16 cellular contexts compared by ENCODE assay signal in genomic region chr16:172374-172941, GRCh38. TPM values are rescaled to one million over a fixed set of nuclear protein-coding genes. Genes with fewer than 3 reads are reported as not detected.
DNase-seq lines count a peak whose midpoint lies in the region; ATAC-seq, FAIRE-seq and TF ChIP-seq lines count a peak whose summit lies in the region.
"Not testable (repeated sequence)": the region's sequence is repeated elsewhere in the genome, so short reads cannot be mapped to it uniquely, and the experiment has no call there.
"Had no signal": no experiment of that assay in that cellular context is flagged by ENCODE, and none has a peak within 500 bp of the region (broad histone marks: within the 10 kb centered on the region; RNA-seq: fewer than 3 reads in every experiment).

TSS of gene HBA2 (plus strand) at chr16:172876. CDS start at chr16:172913, 37 bp downstream.

- H3K27me3 Mint-ChIP-seq in CD8-positive, alpha-beta memory T cell = peaks cover 38 to 62% of the 10 kb centered on the region in 2 donors
- peaks cover 34 to 76% (median 71%) of the 10 kb centered on the region in 3 donors for H3K27me3 Mint-ChIP-seq in naive B cell

- not testable (repeated sequence) for H3K27ac ChIP-seq in CD8-positive, alpha-beta memory T cell (ENCODE audit: low read depth, low read length); adipose tissue (ENCODE audit: low read depth, low read length); gastroesophageal sphincter; kidney (ENCODE audit: low read depth in 2 of 2, low read length in 2 of 2)

- H3K27ac Mint-ChIP-seq in CD8-positive, alpha-beta memory T cell; naive B cell; stimulated activated effector memory CD8-positive, alpha-beta T cell treated with anti-CD3 and anti-CD28 coated beads, Interleukin-12 subunit alpha, Interleukin-12 subunit beta, amount 100 ng/mL, for 72 hours: not testable (repeated sequence)

- DNase-seq in CD8-positive, alpha-beta memory T cell; kidney; naive B cell; stimulated activated effector memory CD8-positive, alpha-beta T cell treated with anti-CD3 and anti-CD28 coated beads, Interleukin-12 subunit alpha, Interleukin-12 subunit beta, amount 100 ng/mL, for 72 hours (ENCODE audit: low spot score in 2 of 2); ureter (ENCODE audit: low spot score): not testable (repeated sequence)

- FAIRE-seq in kidney (lab: Jason Lieb, UNC) = not testable (repeated sequence)

- H3K4me3 ChIP-seq in CD8-positive, alpha-beta memory T cell (ENCODE audit: low read length); gastroesophageal sphincter; kidney (ENCODE audit: low read length in 2 of 2): not testable (repeated sequence)

- TF ChIP-seq POLR2A in gastroesophageal sphincter (IDR thresholded peaks at IDR 0.05) = not testable (repeated sequence)

- peaks cover 26% of the 10 kb centered on the region for H3K27me3 ChIP-seq in CD8-positive, alpha-beta memory T cell (ENCODE audit: insufficient read depth, low read length, poor library complexity, severe bottlenecking)
- H3K27me3 ChIP-seq in gastroesophageal sphincter = peaks cover 79% of the 10 kb centered on the region

- not testable (repeated sequence) for H3K9me3 ChIP-seq in CD8-positive, alpha-beta memory T cell (ENCODE audit: low read length); gastroesophageal sphincter; kidney (ENCODE audit: control insufficient read depth in 1 of 2, low read length in 2 of 2)

- not testable (repeated sequence) for H3K9ac ChIP-seq in kidney (ENCODE audit: low read length in 2 of 2)

- H3K36me3 ChIP-seq in CD8-positive, alpha-beta memory T cell (ENCODE audit: insufficient read depth, low read length); gastroesophageal sphincter; kidney (ENCODE audit: control insufficient read depth in 1 of 2, insufficient read depth in 2 of 2, low read length in 2 of 2): not testable (repeated sequence)

- intact Hi-C loops in kidney (cut with DNase I) = not testable (repeated sequence)

- POLR2A ChIA-PET in CD8-positive, alpha-beta memory T cell (lab: Charles Lee) = not testable (repeated sequence)

- H3K4me1 Mint-ChIP-seq in CD8-positive, alpha-beta memory T cell = peaks cover 0 to 28% (median 2%) of the 10 kb centered on the region in 3 donors
- H3K4me1 Mint-ChIP-seq in naive B cell = peaks cover 4 to 18% (median 14%) of the 10 kb centered on the region in 3 donors
- H3K4me1 Mint-ChIP-seq in stimulated activated effector memory CD8-positive, alpha-beta T cell treated with anti-CD3 and anti-CD28 coated beads, Interleukin-12 subunit alpha, Interleukin-12 subunit beta, amount 100 ng/mL, for 72 hours = peaks cover 10% of the 10 kb centered on the region

- TF ChIP-seq EP300 in gastroesophageal sphincter (IDR thresholded peaks at IDR 0.05) = not testable (repeated sequence)

- WGBS in adipose tissue, 3 donors = no CpG with 5 or more reads among the region's 74 CpGs
- no CpG with 5 or more reads among the region's 74 CpGs for WGBS in gastroesophageal sphincter (ENCODE audit: low coverage in 1 of 2), 2 donors

- ATAC-seq in activated CD4-positive, CD25-positive, alpha-beta regulatory T cell treated with anti-CD3 and anti-CD28 coated beads, Interleukin-2, amount 50 U/mL, for 24 hours = peak; percentile 18 to 41
- not testable (repeated sequence) for ATAC-seq in gastroesophageal sphincter
- peak; percentile 47 to 55 for ATAC-seq in naive B cell (ENCODE audit: low read depth in 2 of 2)
- peak; percentile 42 for ATAC-seq in stimulated activated effector memory CD8-positive, alpha-beta T cell treated with anti-CD3 and anti-CD28 coated beads, Interleukin-12 subunit alpha, Interleukin-12 subunit beta, amount 100 ng/mL, for 72 hours

- CTCF ChIA-PET in CD8-positive, alpha-beta memory T cell (lab: Charles Lee) = not testable (repeated sequence)

- H3K9me3 Mint-ChIP-seq in CD8-positive, alpha-beta memory T cell; naive B cell; stimulated activated effector memory CD8-positive, alpha-beta T cell treated with anti-CD3 and anti-CD28 coated beads, Interleukin-12 subunit alpha, Interleukin-12 subunit beta, amount 100 ng/mL, for 72 hours: not testable (repeated sequence)

- not testable (repeated sequence) for H3K36me3 Mint-ChIP-seq in CD8-positive, alpha-beta memory T cell; naive B cell; stimulated activated effector memory CD8-positive, alpha-beta T cell treated with anti-CD3 and anti-CD28 coated beads, Interleukin-12 subunit alpha, Interleukin-12 subunit beta, amount 100 ng/mL, for 72 hours

- H3K4me3 Mint-ChIP-seq in CD8-positive, alpha-beta memory T cell = peak within 1 kb of the TSS in 4 of 7 donors; percentile 11 to 41 (median 29)
- peak within 1 kb of the TSS in 6 of 8 donors; percentile 28 to 70 (median 52) for H3K4me3 Mint-ChIP-seq in naive B cell
- not testable (repeated sequence) for H3K4me3 Mint-ChIP-seq in stimulated activated effector memory CD8-positive, alpha-beta T cell treated with anti-CD3 and anti-CD28 coated beads, Interleukin-12 subunit alpha, Interleukin-12 subunit beta, amount 100 ng/mL, for 72 hours

- not testable (repeated sequence) for TF ChIP-seq CTCF in gastroesophageal sphincter (IDR thresholded peaks at IDR 0.05); kidney (IDR thresholded peaks at IDR 0.05; ENCODE audit: borderline replicate concordance, extremely low read depth, insufficient read depth)

- not testable (repeated sequence) for H3K4me1 ChIP-seq in CD8-positive, alpha-beta memory T cell (ENCODE audit: insufficient read depth, low read length); kidney (ENCODE audit: control insufficient read depth in 1 of 2, insufficient read depth in 1 of 2, low read depth in 1 of 2, low read length in 2 of 2)
- peaks cover 0 to 15% (median 0%) of the 10 kb centered on the region in 3 donors for H3K4me1 ChIP-seq in gastroesophageal sphincter

RNA-seq across cellular contexts. Expression of gene HBA2, which starts in this region (rescaled TPM):
- not detected for total RNA-seq in CD8-positive, alpha-beta memory T cell
- 5.8 TPM for polyA plus RNA-seq in CD8-positive, alpha-beta memory T cell
- polyA plus RNA-seq in adipose tissue (100 to 1,000 TPM in 1 of 3 donors, 10 to 100 TPM in 2; 24.5 to 982 (median 57.9) TPM), kidney (ENCODE audit: insufficient read depth, low read depth, low replicate concordance) (11.1 TPM), naive B cell (ENCODE audit: low read depth in 6 of 6) (1,000 to 10,000 TPM in 2 of 6 donors, 100 to 1,000 TPM in 4; 184 to 1,142 (median 693) TPM)
- total RNA-seq in gastroesophageal sphincter (10 to 100 TPM in 3 of 4 donors, not detected in 1; 40.9 to 72.6 (median 57.7) TPM), kidney (33.9 TPM), ureter (88.0 TPM)
- total RNA-seq: activated CD8-positive, alpha-beta memory T cell treated with anti-CD3 and anti-CD28 coated beads for 36 hours; dermis microvascular lymphatic vessel endothelial cell; foreskin keratinocyte; HT-29; myocyte; RPMI7951 had no signal
- polyA plus RNA-seq: cardiac muscle cell, foreskin keratinocyte, SK-N-SH had no signal

Comparison
In these comparisons a context has a peak if more than half of its experiments do, and no peak if none do; other contexts are left out.
1. RNA of gene HBA2 (polyA plus RNA-seq): 184 to 1,142 TPM in naive B cell; 5.8 TPM in CD8-positive, alpha-beta memory T cell (single experiment); every median in the first group is over 10 times any median in the second.